In genomic region chr13:25494708-25495411, GRCh38 we compare ENCODE assay signal across 20 cellular contexts.
DNase-seq lines count a peak whose midpoint lies in the region; ATAC-seq and TF ChIP-seq lines count a peak whose summit lies in the region.
"Had no signal": no experiment of that assay in that cellular context is flagged by ENCODE, and none has a peak within 500 bp of the region (broad histone marks: within the 10 kb centered on the region; RNA-seq: fewer than 3 reads in every experiment).

No MANE protein-coding gene starts in this region.

- ATAC-seq in left lobe of liver: no peak
- ATAC-seq in activated T-cell treated with anti-CD3 and anti-CD28 coated beads, Interleukin-2, amount 50 U/mL, for 72 hours (replicated peaks in 1 of 2): no peak
- ATAC-seq: SK-N-SH treated with all-trans-retinoic acid at 6 μM for 48 hours; stimulated activated naive CD8-positive, alpha-beta T cell treated with anti-CD3 and anti-CD28 coated beads, Interleukin-15, amount 100 ng/mL, for 72 hours had no signal

- WGBS in endodermal cell (ENCODE audit: insufficient coverage in 1 of 2, insufficient read length in 1 of 2), 2 experiments: 76 to 81% methylated on average over 2 to 9 of the region's 9 CpGs

- no peak overlapping the region for H3K4me3 Mint-ChIP-seq in endodermal cell
- H3K4me3 Mint-ChIP-seq in activated T-cell treated with anti-CD3 and anti-CD28 coated beads, Interleukin-2, amount 50 U/mL, for 72 hours: no peak overlapping the region
- H3K4me3 Mint-ChIP-seq: activated CD4-positive, alpha-beta memory T cell treated with anti-CD3 and anti-CD28 coated beads, Interleukin-2, amount 10 ng/mL, durations not matched to agents 7 days and 5 days; activated naive CD4-positive, alpha-beta T cell treated with anti-CD3 and anti-CD28 coated beads for 36 hours; central memory CD8-positive, alpha-beta T cell; naive B cell; stimulated activated naive CD8-positive, alpha-beta T cell treated with anti-CD3 and anti-CD28 coated beads, Interleukin-15, amount 100 ng/mL, for 72 hours had no signal

- no peaks in the 10 kb centered on the region for H3K9me3 ChIP-seq in endodermal cell (ENCODE audit: control insufficient read depth, low read length)
- H3K9me3 ChIP-seq: esophagus squamous epithelium, transverse colon had no signal

- no peaks in the 10 kb centered on the region for H3K36me3 ChIP-seq in endodermal cell (ENCODE audit: control insufficient read depth, insufficient read depth, low read length)
- H3K36me3 ChIP-seq: esophagus squamous epithelium, spleen, transverse colon had no signal

- H3K4me3 ChIP-seq in endodermal cell (ENCODE audit: low read length): no peak overlapping the region
- H3K4me3 ChIP-seq: esophagus squamous epithelium, spleen, transverse colon had no signal

- in situ Hi-C loops in G401 (cut with HindIII; ENCODE audit: low sequenced_read_pairs): no loop called here

- H3K36me3 Mint-ChIP-seq in endodermal cell (ENCODE audit: low read depth): no peaks in the 10 kb centered on the region
- no peaks in the 10 kb centered on the region for H3K36me3 Mint-ChIP-seq in activated T-cell treated with anti-CD3 and anti-CD28 coated beads, Interleukin-2, amount 50 U/mL, for 72 hours (ENCODE audit: insufficient read depth in 2 of 2)
- H3K36me3 Mint-ChIP-seq: naive B cell had no signal

- peak; percentile 27 for TF ChIP-seq CTCF in endodermal cell (conservative IDR thresholded peaks at IDR 0.05)

- H3K27ac Mint-ChIP-seq in endodermal cell: no peak overlapping the region
- H3K27ac Mint-ChIP-seq in activated T-cell treated with anti-CD3 and anti-CD28 coated beads, Interleukin-2, amount 50 U/mL, for 72 hours: no peak overlapping the region
- H3K27ac Mint-ChIP-seq: activated CD4-positive, alpha-beta memory T cell treated with anti-CD3 and anti-CD28 coated beads, Interleukin-2, amount 10 ng/mL, durations not matched to agents 7 days and 5 days; activated naive CD4-positive, alpha-beta T cell treated with anti-CD3 and anti-CD28 coated beads for 36 hours; naive B cell; stimulated activated naive CD8-positive, alpha-beta T cell treated with anti-CD3 and anti-CD28 coated beads, Interleukin-15, amount 100 ng/mL, for 72 hours had no signal

- H3K4me1 Mint-ChIP-seq in endodermal cell: no peaks in the 10 kb centered on the region
- H3K4me1 Mint-ChIP-seq in activated T-cell treated with anti-CD3 and anti-CD28 coated beads, Interleukin-2, amount 50 U/mL, for 72 hours (ENCODE audit: low read depth): no peaks in the 10 kb centered on the region
- H3K4me1 Mint-ChIP-seq: activated CD4-positive, alpha-beta memory T cell treated with anti-CD3 and anti-CD28 coated beads, Interleukin-2, amount 10 ng/mL, durations not matched to agents 7 days and 5 days; central memory CD8-positive, alpha-beta T cell; naive B cell; stimulated activated naive CD8-positive, alpha-beta T cell treated with anti-CD3 and anti-CD28 coated beads, Interleukin-15, amount 100 ng/mL, for 72 hours had no signal

- H3K27me3 ChIP-seq in endodermal cell (ENCODE audit: control insufficient read depth, insufficient read depth, low read length, poor library complexity, severe bottlenecking): peaks cover 8% of the 10 kb centered on the region
- H3K27me3 ChIP-seq: transverse colon had no signal

- peak; percentile 89 for DNase-seq in G401 (ENCODE audit: low spot score)
- peak; percentile 64 for DNase-seq in NCI-H2029 (lab: John Stamatoyannopoulos, UW)
- DNase-seq in NCI-H748 (lab: John Stamatoyannopoulos, UW; ENCODE audit: unreplicated experiment): peak; percentile 98
- no peak for DNase-seq in endodermal cell
- DNase-seq in left lobe of liver (ENCODE audit: low spot score): no peak
- DNase-seq in activated T-cell treated with anti-CD3 and anti-CD28 coated beads, Interleukin-2, amount 50 U/mL, for 72 hours: no peak
- no peak for DNase-seq in occipital lobe (lab: John Stamatoyannopoulos, UW)
- DNase-seq: activated CD4-positive, alpha-beta memory T cell treated with anti-CD3 and anti-CD28 coated beads, Interleukin-2, amount 10 ng/mL, durations not matched to agents 7 days and 5 days; activated naive CD4-positive, alpha-beta T cell treated with anti-CD3 and anti-CD28 coated beads for 36 hours; esophagus squamous epithelium; kidney; mesendoderm; naive B cell; spleen; stimulated activated CD4-positive, alpha-beta T cell treated with anti-CD3 and anti-CD28 coated beads, Interleukin-4, amount 100 ng/mL, for 4 hours; stimulated activated naive CD8-positive, alpha-beta T cell treated with anti-CD3 and anti-CD28 coated beads, Interleukin-15, amount 100 ng/mL, for 72 hours; transverse colon had no signal

- H3K9ac ChIP-seq in endodermal cell (ENCODE audit: extremely low read depth, low read length, poor library complexity, severe bottlenecking): no peak overlapping the region

- no peaks in the 10 kb centered on the region for H3K9me3 Mint-ChIP-seq in endodermal cell
- no peaks in the 10 kb centered on the region for H3K9me3 Mint-ChIP-seq in activated T-cell treated with anti-CD3 and anti-CD28 coated beads, Interleukin-2, amount 50 U/mL, for 72 hours
- H3K9me3 Mint-ChIP-seq: activated CD4-positive, alpha-beta memory T cell treated with anti-CD3 and anti-CD28 coated beads, Interleukin-2, amount 10 ng/mL, durations not matched to agents 7 days and 5 days; activated naive CD4-positive, alpha-beta T cell treated with anti-CD3 and anti-CD28 coated beads for 36 hours; central memory CD8-positive, alpha-beta T cell; stimulated activated naive CD8-positive, alpha-beta T cell treated with anti-CD3 and anti-CD28 coated beads, Interleukin-15, amount 100 ng/mL, for 72 hours had no signal

- H3K27ac ChIP-seq in endodermal cell (ENCODE audit: low read depth, low read length): no peak overlapping the region
- H3K27ac ChIP-seq: esophagus squamous epithelium, RWPE1, spleen, transverse colon had no signal

- H3K4me1 ChIP-seq in endodermal cell (ENCODE audit: control insufficient read depth, insufficient read depth, low read length): no peaks in the 10 kb centered on the region
- H3K4me1 ChIP-seq: esophagus squamous epithelium, spleen, transverse colon had no signal

- peaks cover 9% of the 10 kb centered on the region for H3K27me3 Mint-ChIP-seq in endodermal cell (ENCODE audit: insufficient read depth)
- peaks cover 19% of the 10 kb centered on the region for H3K27me3 Mint-ChIP-seq in activated T-cell treated with anti-CD3 and anti-CD28 coated beads, Interleukin-2, amount 50 U/mL, for 72 hours (ENCODE audit: low read depth)

Comparison
In these comparisons a context has a peak if more than half of its experiments do, and no peak if none do; other contexts are left out.
1. DNase-seq: peak in G401 (single experiment), NCI-H2029 (single experiment) and NCI-H748 (single experiment); none in endodermal cell (single experiment), left lobe of liver (single experiment), activated T-cell treated with anti-CD3 and anti-CD28 coated beads, Interleukin-2, amount 50 U/mL, for 72 hours (0 of 2) and occipital lobe (single experiment).